ENCODE assay signal across 29 cellular contexts in genomic region chr15:68594533-68595259, GRCh38. TPM values are rescaled to one million over a fixed set of nuclear protein-coding genes. Genes with fewer than 3 reads are reported as not detected.
DNase-seq lines count a peak whose midpoint lies in the region; ATAC-seq and TF ChIP-seq lines count a peak whose summit lies in the region.
"Had no signal": no experiment of that assay in that cellular context is flagged by ENCODE, and none has a peak within 500 bp of the region (broad histone marks: within the 10 kb centered on the region; RNA-seq: fewer than 3 reads in every experiment).

No MANE protein-coding gene starts in this region.

- TF ChIP-seq CTCF in chondrocyte (IDR thresholded peaks at IDR 0.05) (no peak), lower lobe of right lung (IDR thresholded peaks at IDR 0.05) (no peak)

- H3K4me3 Mint-ChIP-seq in chondrocyte (ENCODE audit: unreplicated experiment) = no peak overlapping the region
- H3K4me3 Mint-ChIP-seq in activated T-cell treated with anti-CD3 and anti-CD28 coated beads, Interleukin-2, amount 50 U/mL, for 24 hours = no peak overlapping the region
- H3K4me3 Mint-ChIP-seq: activated CD8-positive, alpha-beta T cell treated with anti-CD3 and anti-CD28 coated beads, Interleukin-2, amount 10 ng/mL, durations not matched to agents 7 days and 5 days; activated naive CD4-positive, alpha-beta T cell treated with anti-CD3 and anti-CD28 coated beads, Interleukin-2, amount 10 ng/mL, durations not matched to agents 7 days and 5 days; activated T-helper 17 cell treated with anti-CD3 and anti-CD28 coated beads, Interleukin-2, amount 50 U/mL, for 72 hours; type B pancreatic cell had no signal

- peaks cover 18% of the 10 kb centered on the region for H3K4me1 ChIP-seq in lower lobe of right lung
- H3K4me1 ChIP-seq: prostate gland had no signal

- DNase-seq in chondrocyte (ENCODE audit: low spot score) (peak; percentile 37), lower lobe of right lung (no peak), NCI-H345 (lab: John Stamatoyannopoulos, UW) (no peak)
- no peak for DNase-seq in stimulated activated CD4-positive, alpha-beta T cell treated with anti-CD3 and anti-CD28 coated beads, Interleukin-1b, Interleukin-23, amount 100 ng/mL, for 48 hours
- DNase-seq in activated T-cell treated with anti-CD3 and anti-CD28 coated beads, Interleukin-2, amount 50 U/mL, for 24 hours = no peak
- DNase-seq: activated CD4-positive, alpha-beta T cell treated with anti-CD3 and anti-CD28 coated beads for 4 hours; activated CD8-positive, alpha-beta T cell treated with anti-CD3 and anti-CD28 coated beads, Interleukin-2, amount 10 ng/mL, durations not matched to agents 7 days and 5 days; activated naive CD4-positive, alpha-beta T cell treated with anti-CD3 and anti-CD28 coated beads, Interleukin-2, amount 10 ng/mL, durations not matched to agents 7 days and 5 days; DMS79; GOT3; KG1; mammary epithelial cell; NCI-H1092 treated with DMSO at 0.1 percent for 48 hours; NCI-H1694 treated with DMSO at 0.1 percent for 48 hours; NCI-H446 treated with DMSO at 0.1 percent for 48 hours; SIG-M5; stimulated activated CD4-positive, alpha-beta T cell treated with anti-CD3 and anti-CD28 coated beads, Interleukin-4, amount 100 ng/mL, for 4 hours; SW 1271; T1000; WERI-Rb-1 had no signal

- H3K27me3 ChIP-seq in lower lobe of right lung (ENCODE audit: low read depth) = no peaks in the 10 kb centered on the region

- no peaks in the 10 kb centered on the region for H3K36me3 ChIP-seq in lower lobe of right lung
- H3K36me3 ChIP-seq: neutrophil, prostate gland, WERI-Rb-1 had no signal

- H3K27ac Mint-ChIP-seq in chondrocyte (ENCODE audit: unreplicated experiment) = peak overlapping the region; percentile 46
- no peak overlapping the region for H3K27ac Mint-ChIP-seq in activated T-cell treated with anti-CD3 and anti-CD28 coated beads, Interleukin-2, amount 50 U/mL, for 24 hours
- H3K27ac Mint-ChIP-seq: activated CD8-positive, alpha-beta T cell treated with anti-CD3 and anti-CD28 coated beads, Interleukin-2, amount 10 ng/mL, durations not matched to agents 7 days and 5 days; activated naive CD4-positive, alpha-beta T cell treated with anti-CD3 and anti-CD28 coated beads, Interleukin-2, amount 10 ng/mL, durations not matched to agents 7 days and 5 days; activated T-helper 17 cell treated with anti-CD3 and anti-CD28 coated beads, Interleukin-2, amount 50 U/mL, for 72 hours; type B pancreatic cell had no signal

- peaks cover 86% of the 10 kb centered on the region for H3K4me1 Mint-ChIP-seq in chondrocyte (ENCODE audit: low read depth)
- no peaks in the 10 kb centered on the region for H3K4me1 Mint-ChIP-seq in activated T-cell treated with anti-CD3 and anti-CD28 coated beads, Interleukin-2, amount 50 U/mL, for 24 hours (ENCODE audit: low read depth)
- H3K4me1 Mint-ChIP-seq: activated naive CD4-positive, alpha-beta T cell treated with anti-CD3 and anti-CD28 coated beads, Interleukin-2, amount 10 ng/mL, durations not matched to agents 7 days and 5 days; activated T-helper 17 cell treated with anti-CD3 and anti-CD28 coated beads, Interleukin-2, amount 50 U/mL, for 72 hours had no signal

- intact Hi-C loops in lower lobe of right lung (cut with DNase I) = no loop called here

- H3K9me3 ChIP-seq in lower lobe of right lung = no peaks in the 10 kb centered on the region
- H3K9me3 ChIP-seq: neutrophil, prostate gland had no signal

- H3K27ac ChIP-seq in angular gyrus (ENCODE audit: low read depth, low read length) (peak overlapping the region; percentile 73), lower lobe of right lung (peak overlapping the region; percentile 56), temporal lobe (ENCODE audit: low read depth, low read length) (peak overlapping the region; percentile 41)
- H3K27ac ChIP-seq: C4-2B, neutrophil, prostate gland, WERI-Rb-1 had no signal

- H3K9me3 Mint-ChIP-seq in chondrocyte (ENCODE audit: low read depth) = no peaks in the 10 kb centered on the region
- no peaks in the 10 kb centered on the region for H3K9me3 Mint-ChIP-seq in activated T-cell treated with anti-CD3 and anti-CD28 coated beads, Interleukin-2, amount 50 U/mL, for 24 hours
- H3K9me3 Mint-ChIP-seq: activated naive CD4-positive, alpha-beta T cell treated with anti-CD3 and anti-CD28 coated beads, Interleukin-2, amount 10 ng/mL, durations not matched to agents 7 days and 5 days; activated T-helper 17 cell treated with anti-CD3 and anti-CD28 coated beads, Interleukin-2, amount 50 U/mL, for 72 hours; type B pancreatic cell had no signal

- no peaks in the 10 kb centered on the region for H3K27me3 Mint-ChIP-seq in chondrocyte (ENCODE audit: low read depth)
- H3K27me3 Mint-ChIP-seq in activated T-cell treated with anti-CD3 and anti-CD28 coated beads, Interleukin-2, amount 50 U/mL, for 24 hours = peaks cover 15% of the 10 kb centered on the region

- no peaks in the 10 kb centered on the region for H3K36me3 Mint-ChIP-seq in chondrocyte (ENCODE audit: low read depth)
- no peaks in the 10 kb centered on the region for H3K36me3 Mint-ChIP-seq in activated T-cell treated with anti-CD3 and anti-CD28 coated beads, Interleukin-2, amount 50 U/mL, for 24 hours (ENCODE audit: low read depth)
- H3K36me3 Mint-ChIP-seq: activated naive CD4-positive, alpha-beta T cell treated with anti-CD3 and anti-CD28 coated beads, Interleukin-2, amount 10 ng/mL, durations not matched to agents 7 days and 5 days; type B pancreatic cell had no signal

- no peak overlapping the region for H3K4me3 ChIP-seq in lower lobe of right lung
- H3K4me3 ChIP-seq: prostate gland had no signal

- no peak for ATAC-seq in lower lobe of right lung
- ATAC-seq: activated CD8-positive, alpha-beta T cell treated with anti-CD3 and anti-CD28 coated beads, Interleukin-2, amount 10 ng/mL, durations not matched to agents 7 days and 5 days; activated T-helper 17 cell treated with anti-CD3 and anti-CD28 coated beads, Interleukin-2, amount 50 U/mL, for 72 hours; esophagus mucosa; sciatic nerve had no signal

RNA-seq across cellular contexts. Expression of gene CORO2B, which starts 15.9 kb away (rescaled TPM):
- total RNA-seq in chondrocyte (79.4 to 123 TPM (median 82.5 TPM) in 3 replicates), lower lobe of right lung (6.8 TPM), temporal lobe (28.0 TPM)
- total RNA-seq: activated CD8-positive, alpha-beta T cell treated with anti-CD3 and anti-CD28 coated beads, Interleukin-2, amount 10 ng/mL, durations not matched to agents 7 days and 5 days had no signal
